ENCODE assay signal across 20 cellular contexts in the genomic region with DNA sequence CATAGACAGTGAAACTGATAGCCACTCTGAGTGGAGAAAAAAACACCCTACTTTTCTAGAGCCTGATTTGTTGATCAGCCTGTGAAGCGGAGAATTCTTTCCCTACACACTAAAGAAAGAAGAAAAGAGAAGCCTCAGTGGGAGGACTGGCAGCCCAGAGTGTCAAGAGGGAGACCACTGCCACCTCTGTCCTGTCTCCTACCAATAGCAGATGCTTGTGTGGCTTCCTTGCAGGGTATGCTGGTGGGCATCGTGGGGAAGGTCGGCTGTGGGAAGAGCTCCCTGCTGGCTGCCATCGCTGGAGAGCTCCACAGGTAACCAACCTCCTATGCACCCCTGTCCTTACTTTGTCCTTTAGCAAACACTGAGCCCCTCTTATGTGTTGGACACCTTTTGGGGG. TPM values are rescaled to one million over a fixed set of nuclear protein-coding genes. Genes with fewer than 3 reads are reported as not detected.
A peak's percentile ranks its signal among the peaks of the same experiment; 100 is the strongest.
DNase-seq lines count a peak whose midpoint lies in the region; ATAC-seq and TF ChIP-seq lines count a peak whose summit lies in the region.
"Had no signal": no experiment of that assay in that cellular context is flagged by ENCODE, and none has a peak within 500 bp of the region (broad histone marks: within the 10 kb centered on the region; RNA-seq: fewer than 3 reads in every experiment).

No MANE protein-coding gene starts in this region.

- H3K79me2 ChIP-seq in hepatocyte, result no peaks in the 10 kb centered on the region

- peak overlapping the region; percentile 57 to 60 for H3K27ac Mint-ChIP-seq in stimulated activated naive CD8-positive, alpha-beta T cell treated with anti-CD3 and anti-CD28 coated beads, Interleukin-15, amount 100 ng/mL, for 72 hours
- H3K27ac Mint-ChIP-seq in CD14-positive monocyte, result peak overlapping the region in 2 of 7 donors; percentile 31 to 42
- H3K27ac Mint-ChIP-seq: CD4-positive, alpha-beta T cell; GM23338 had no signal

- peaks cover 27% of the 10 kb centered on the region for H3K4me1 ChIP-seq in hepatocyte (ENCODE audit: insufficient read depth)
- peaks cover 10% of the 10 kb centered on the region for H3K4me1 ChIP-seq in prostate gland (replicated peaks)
- peaks cover 28% of the 10 kb centered on the region for H3K4me1 ChIP-seq in vagina

- WGBS in hepatocyte (ENCODE audit: low lambda C conversion rate, missing lambda C conversion rate), result 86% methylated on average over 4 of the region's 4 CpGs
- WGBS in prostate gland, result 62% methylated on average over 4 of the region's 4 CpGs

- no peaks in the 10 kb centered on the region for H3K9me3 ChIP-seq in hepatocyte (ENCODE audit: low read depth)
- no peaks in the 10 kb centered on the region for H3K9me3 ChIP-seq in prostate gland
- no peaks in the 10 kb centered on the region for H3K9me3 ChIP-seq in vagina
- H3K9me3 ChIP-seq: BE2C, Caco-2 had no signal

- no peaks in the 10 kb centered on the region for H3K9me2 ChIP-seq in hepatocyte (replicated peaks; ENCODE audit: insufficient read depth)

- ATAC-seq in stimulated activated naive CD8-positive, alpha-beta T cell treated with anti-CD3 and anti-CD28 coated beads, Interleukin-15, amount 100 ng/mL, for 72 hours, result no peak
- no peak for ATAC-seq in stimulated activated naive CD8-positive, alpha-beta T cell treated with anti-CD3 and anti-CD28 coated beads, Interleukin-15, Interleukin-2, amounts not matched to agents 100 U/mL and 50 U/mL, for 24 hours
- ATAC-seq in HG03432 (IDR thresholded peaks at IDR 0.05; ENCODE audit: unreplicated experiment), result no peak
- ATAC-seq: GM23338, HCT116 had no signal

- TF ChIP-seq CTCF in hepatocyte (IDR thresholded peaks at IDR 0.05; ENCODE audit: poor library complexity) (no peak), prostate gland (IDR thresholded peaks at IDR 0.05) (no peak), vagina (IDR thresholded peaks at IDR 0.05) (no peak), CD14-positive monocyte (IDR thresholded peaks at IDR 0.05) (no peak)

- H4K20me1 ChIP-seq in hepatocyte (ENCODE audit: insufficient read depth, poor library complexity, severe bottlenecking), result no peaks in the 10 kb centered on the region

- peak overlapping the region; percentile 35 for H3K4me2 ChIP-seq in hepatocyte
- H3K4me2 ChIP-seq: GM23338 had no signal

- H3K27me3 Mint-ChIP-seq in stimulated activated naive CD8-positive, alpha-beta T cell treated with anti-CD3 and anti-CD28 coated beads, Interleukin-15, amount 100 ng/mL, for 72 hours, result no peaks in the 10 kb centered on the region
- peaks cover 0 to 2% (median 0%) of the 10 kb centered on the region in 3 donors for H3K27me3 Mint-ChIP-seq in CD14-positive monocyte (ENCODE audit: low read depth in 3 of 3)
- H3K27me3 Mint-ChIP-seq: CD4-positive, alpha-beta T cell had no signal

- intact Hi-C loops in prostate gland (cut with DNase I), result no loop called here
- intact Hi-C loops in vagina (cut with DNase I), result no loop called here
- intact Hi-C loops in CD14-positive monocyte (cut with micrococcal nuclease), result no loop called here

- no peak overlapping the region for H3K4me3 ChIP-seq in hepatocyte
- H3K4me3 ChIP-seq in prostate gland, result no peak overlapping the region
- no peak overlapping the region for H3K4me3 ChIP-seq in vagina
- H3K4me3 ChIP-seq: GM23338 had no signal

- no peak overlapping the region for H3K4me3 Mint-ChIP-seq in stimulated activated naive CD8-positive, alpha-beta T cell treated with anti-CD3 and anti-CD28 coated beads, Interleukin-15, amount 100 ng/mL, for 72 hours
- H3K4me3 Mint-ChIP-seq in CD14-positive monocyte, result no peak overlapping the region
- H3K4me3 Mint-ChIP-seq: CD4-positive, alpha-beta T cell; GM23338 had no signal

- H3K36me3 ChIP-seq in hepatocyte (replicated peaks; ENCODE audit: insufficient read depth, low read depth) (no peaks in the 10 kb centered on the region), prostate gland (no peaks in the 10 kb centered on the region), vagina (peaks cover 0 to 32% of the 10 kb centered on the region in 2 donors)

- TF ChIP-seq POLR2A in prostate gland (IDR thresholded peaks at IDR 0.05), result no peak
- TF ChIP-seq POLR2A in vagina (IDR thresholded peaks at IDR 0.05), result no peak

- no peaks in the 10 kb centered on the region for H3K9me3 Mint-ChIP-seq in stimulated activated naive CD8-positive, alpha-beta T cell treated with anti-CD3 and anti-CD28 coated beads, Interleukin-15, amount 100 ng/mL, for 72 hours
- no peaks in the 10 kb centered on the region for H3K9me3 Mint-ChIP-seq in CD14-positive monocyte
- H3K9me3 Mint-ChIP-seq: CD4-positive, alpha-beta T cell; GM23338 had no signal

- H3K36me3 Mint-ChIP-seq in CD14-positive monocyte, result peaks cover 50 to 87% of the 10 kb centered on the region in 2 donors

- DNase-seq in stimulated activated naive CD8-positive, alpha-beta T cell treated with anti-CD3 and anti-CD28 coated beads, Interleukin-15, amount 100 ng/mL, for 72 hours, result no peak
- DNase-seq in stimulated activated naive CD8-positive, alpha-beta T cell treated with anti-CD3 and anti-CD28 coated beads, Interleukin-15, Interleukin-2, amounts not matched to agents 100 U/mL and 50 U/mL, for 24 hours, result no peak
- DNase-seq in hepatocyte (ENCODE audit: low spot score) (no peak), prostate gland (ENCODE audit: low spot score) (no peak), vagina (ENCODE audit: extremely low spot score in 2 of 2) (no peak), CD14-positive monocyte (ENCODE audit: low spot score) (no peak), RPMI8226 (no peak)
- DNase-seq: BE2C; Caco-2; CD4-positive, alpha-beta T cell; DMS153; GDM1; NCI-H187; NCI-H2227 treated with DMSO at 0.1 percent for 48 hours; NCI-H510A treated with DMSO at 0.1 percent for 48 hours; NCI-H82; PC-3 had no signal

- H3K27ac ChIP-seq in hepatocyte, result peak overlapping the region; percentile 81
- peak overlapping the region; percentile 57 to 71 for H3K27ac ChIP-seq in prostate gland
- peak overlapping the region; percentile 65 for H3K27ac ChIP-seq in vagina

- H3K27me3 ChIP-seq in hepatocyte (no peaks in the 10 kb centered on the region), prostate gland (replicated peaks; ENCODE audit: insufficient read depth) (no peaks in the 10 kb centered on the region), vagina (no peaks in the 10 kb centered on the region)
- H3K27me3 ChIP-seq: BE2C had no signal

- no peak overlapping the region for H2AFZ ChIP-seq in hepatocyte
- H2AFZ ChIP-seq: GM23338 had no signal

- peaks cover 13% of the 10 kb centered on the region for H3K4me1 Mint-ChIP-seq in stimulated activated naive CD8-positive, alpha-beta T cell treated with anti-CD3 and anti-CD28 coated beads, Interleukin-15, amount 100 ng/mL, for 72 hours
- peaks cover 3% of the 10 kb centered on the region for H3K4me1 Mint-ChIP-seq in CD14-positive monocyte
- H3K4me1 Mint-ChIP-seq: GM23338 had no signal

RNA-seq across cellular contexts. Expression of gene ABCC10, which starts 10.4 kb away (rescaled TPM):
- total RNA-seq in hepatocyte (16.7 and 17.6 TPM in 2 replicates), prostate gland (10 to 100 TPM; 18.0 to 38.1 TPM), vagina (22.8 TPM)
- polyA plus RNA-seq in hepatocyte (33.3 and 41.3 TPM in 2 replicates), CD14-positive monocyte (10 to 100 TPM in 1 of 2 donors, 1 to 10 TPM in 1; 7.6 to 10.2 TPM)

RNA-seq across cellular contexts. Expression of gene DLK2, which starts 17.6 kb away (rescaled TPM):
- 0.33 and 0.60 TPM in 2 replicates for total RNA-seq in hepatocyte
- 1.8 and 2.1 TPM in 2 replicates for polyA plus RNA-seq in hepatocyte
- 10 to 100 TPM; 13.5 to 46.1 TPM for total RNA-seq in prostate gland
- 3.9 TPM for total RNA-seq in vagina
- polyA plus RNA-seq in CD14-positive monocyte, result not detected

RNA-seq across cellular contexts. Expression of gene TJAP1, which starts 39.7 kb away (rescaled TPM):
- total RNA-seq in hepatocyte (14.6 and 16.4 TPM in 2 replicates), prostate gland (10 to 100 TPM; 29.1 to 51.6 TPM), vagina (27.5 TPM)
- polyA plus RNA-seq in hepatocyte (10.3 and 13.8 TPM in 2 replicates), CD14-positive monocyte (1 to 10 TPM; 3.2 TPM)
